Comparison of ENCODE assay signal across 1 cellular context in the genomic region with DNA sequence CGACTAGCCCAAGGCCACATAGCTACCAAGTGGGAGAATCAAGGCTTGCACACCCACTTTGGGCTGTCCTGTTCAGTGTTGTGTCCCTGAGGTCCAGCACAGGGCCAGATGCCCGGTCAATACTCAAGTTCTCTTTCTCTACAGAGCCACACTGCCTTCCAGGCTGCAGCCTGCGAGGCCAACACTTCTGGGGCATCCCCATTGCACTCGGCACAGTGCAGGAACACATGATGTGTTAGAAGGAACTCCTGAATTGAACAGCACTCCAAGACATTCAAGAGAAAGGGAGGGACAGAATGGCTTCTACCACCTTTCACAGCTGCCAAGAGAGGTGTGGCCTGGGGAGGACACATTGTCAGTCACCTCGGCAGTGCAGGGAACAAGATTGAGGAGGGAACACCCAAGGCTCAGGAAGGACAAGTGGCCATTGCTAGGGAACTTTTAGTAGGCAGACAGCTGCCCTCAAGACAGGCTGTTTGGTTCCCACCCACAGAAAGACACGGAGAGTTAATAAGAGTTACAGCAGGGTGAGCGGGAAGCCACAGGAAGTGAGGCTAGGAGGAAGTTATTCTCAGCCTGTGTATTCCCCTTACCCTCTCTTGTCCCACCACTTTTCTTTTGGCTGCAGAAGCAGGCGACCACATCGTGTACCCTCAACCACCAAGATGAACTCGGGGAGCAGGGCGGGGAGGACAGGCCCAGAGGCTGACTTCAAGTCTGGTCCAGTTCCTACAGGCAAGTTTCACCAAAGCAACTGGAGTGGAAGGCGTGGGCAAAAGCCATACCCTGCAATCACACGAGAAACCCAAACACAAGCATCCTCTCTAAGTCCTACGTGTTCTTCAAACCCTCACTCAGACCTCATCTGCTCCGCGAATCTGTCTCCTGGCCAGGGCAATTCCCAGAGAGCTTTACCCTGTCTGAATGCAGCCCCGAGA.
TF ChIP-seq lines count a peak whose summit lies in the region.

No MANE protein-coding gene starts in this region.

TF ChIP-seq in GM23338, 12 proteins besides CTCF, POLR2A, EP300 and RAD21 (continued from another document):
- TF ChIP-seq, protein P1, sequence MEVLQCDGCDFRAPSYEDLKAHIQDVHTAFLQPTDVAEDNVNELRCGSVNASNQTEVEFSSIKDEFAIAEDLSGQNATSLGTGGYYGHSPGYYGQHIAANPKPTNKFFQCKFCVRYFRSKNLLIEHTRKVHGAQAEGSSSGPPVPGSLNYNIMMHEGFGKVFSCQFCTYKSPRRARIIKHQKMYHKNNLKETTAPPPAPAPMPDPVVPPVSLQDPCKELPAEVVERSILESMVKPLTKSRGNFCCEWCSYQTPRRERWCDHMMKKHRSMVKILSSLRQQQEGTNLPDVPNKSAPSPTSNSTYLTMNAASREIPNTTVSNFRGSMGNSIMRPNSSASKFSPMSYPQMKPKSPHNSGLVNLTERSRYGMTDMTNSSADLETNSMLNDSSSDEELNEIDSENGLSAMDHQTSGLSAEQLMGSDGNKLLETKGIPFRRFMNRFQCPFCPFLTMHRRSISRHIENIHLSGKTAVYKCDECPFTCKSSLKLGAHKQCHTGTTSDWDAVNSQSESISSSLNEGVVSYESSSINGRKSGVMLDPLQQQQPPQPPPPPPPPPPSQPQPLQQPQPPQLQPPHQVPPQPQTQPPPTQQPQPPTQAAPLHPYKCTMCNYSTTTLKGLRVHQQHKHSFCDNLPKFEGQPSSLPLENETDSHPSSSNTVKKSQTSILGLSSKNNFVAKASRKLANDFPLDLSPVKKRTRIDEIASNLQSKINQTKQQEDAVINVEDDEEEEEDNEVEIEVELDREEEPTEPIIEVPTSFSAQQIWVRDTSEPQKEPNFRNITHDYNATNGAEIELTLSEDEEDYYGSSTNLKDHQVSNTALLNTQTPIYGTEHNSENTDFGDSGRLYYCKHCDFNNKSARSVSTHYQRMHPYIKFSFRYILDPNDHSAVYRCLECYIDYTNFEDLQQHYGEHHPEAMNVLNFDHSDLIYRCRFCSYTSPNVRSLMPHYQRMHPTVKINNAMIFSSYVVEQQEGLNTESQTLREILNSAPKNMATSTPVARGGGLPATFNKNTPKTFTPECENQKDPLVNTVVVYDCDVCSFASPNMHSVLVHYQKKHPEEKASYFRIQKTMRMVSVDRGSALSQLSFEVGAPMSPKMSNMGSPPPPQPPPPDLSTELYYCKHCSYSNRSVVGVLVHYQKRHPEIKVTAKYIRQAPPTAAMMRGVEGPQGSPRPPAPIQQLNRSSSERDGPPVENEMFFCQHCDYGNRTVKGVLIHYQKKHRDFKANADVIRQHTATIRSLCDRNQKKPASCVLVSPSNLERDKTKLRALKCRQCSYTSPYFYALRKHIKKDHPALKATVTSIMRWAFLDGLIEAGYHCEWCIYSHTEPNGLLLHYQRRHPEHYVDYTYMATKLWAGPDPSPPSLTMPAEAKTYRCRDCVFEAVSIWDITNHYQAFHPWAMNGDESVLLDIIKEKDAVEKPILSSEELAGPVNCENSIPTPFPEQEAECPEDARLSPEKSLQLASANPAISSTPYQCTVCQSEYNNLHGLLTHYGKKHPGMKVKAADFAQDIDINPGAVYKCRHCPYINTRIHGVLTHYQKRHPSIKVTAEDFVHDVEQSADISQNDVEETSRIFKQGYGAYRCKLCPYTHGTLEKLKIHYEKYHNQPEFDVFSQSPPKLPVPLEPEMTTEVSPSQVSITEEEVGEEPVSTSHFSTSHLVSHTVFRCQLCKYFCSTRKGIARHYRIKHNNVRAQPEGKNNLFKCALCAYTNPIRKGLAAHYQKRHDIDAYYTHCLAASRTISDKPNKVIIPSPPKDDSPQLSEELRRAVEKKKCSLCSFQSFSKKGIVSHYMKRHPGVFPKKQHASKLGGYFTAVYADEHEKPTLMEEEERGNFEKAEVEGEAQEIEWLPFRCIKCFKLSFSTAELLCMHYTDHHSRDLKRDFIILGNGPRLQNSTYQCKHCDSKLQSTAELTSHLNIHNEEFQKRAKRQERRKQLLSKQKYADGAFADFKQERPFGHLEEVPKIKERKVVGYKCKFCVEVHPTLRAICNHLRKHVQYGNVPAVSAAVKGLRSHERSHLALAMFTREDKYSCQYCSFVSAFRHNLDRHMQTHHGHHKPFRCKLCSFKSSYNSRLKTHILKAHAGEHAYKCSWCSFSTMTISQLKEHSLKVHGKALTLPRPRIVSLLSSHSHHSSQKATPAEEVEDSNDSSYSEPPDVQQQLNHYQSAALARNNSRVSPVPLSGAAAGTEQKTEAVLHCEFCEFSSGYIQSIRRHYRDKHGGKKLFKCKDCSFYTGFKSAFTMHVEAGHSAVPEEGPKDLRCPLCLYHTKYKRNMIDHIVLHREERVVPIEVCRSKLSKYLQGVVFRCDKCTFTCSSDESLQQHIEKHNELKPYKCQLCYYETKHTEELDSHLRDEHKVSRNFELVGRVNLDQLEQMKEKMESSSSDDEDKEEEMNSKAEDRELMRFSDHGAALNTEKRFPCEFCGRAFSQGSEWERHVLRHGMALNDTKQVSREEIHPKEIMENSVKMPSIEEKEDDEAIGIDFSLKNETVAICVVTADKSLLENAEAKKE (CRISPR knock-in tag; IDR thresholded peaks at IDR 0.05), result no peak
